ENCODE assay signal across 21 cellular contexts in genomic region chr20:51029963-51030930, GRCh38. TPM values are rescaled to one million over a fixed set of nuclear protein-coding genes. Genes with fewer than 3 reads are reported as not detected.
DNase-seq lines count a peak whose midpoint lies in the region; ATAC-seq and TF ChIP-seq lines count a peak whose summit lies in the region.
"Had no signal": no experiment of that assay in that cellular context is flagged by ENCODE, and none has a peak within 500 bp of the region (broad histone marks: within the 10 kb centered on the region; RNA-seq: fewer than 3 reads in every experiment).

No MANE protein-coding gene starts in this region.

- H4K20me1 ChIP-seq in smooth muscle cell (ENCODE audit: low read depth) = no peaks in the 10 kb centered on the region

- no peaks in the 10 kb centered on the region for H3K36me3 ChIP-seq in smooth muscle cell (ENCODE audit: low read depth)
- H3K36me3 ChIP-seq: gastroesophageal sphincter had no signal

- H3K9me3 Mint-ChIP-seq in activated T-helper 17 cell treated with anti-CD3 and anti-CD28 coated beads, Interleukin-2, amount 50 U/mL, for 72 hours = no peaks in the 10 kb centered on the region
- H3K9me3 Mint-ChIP-seq in activated T-helper 1 cell treated with anti-CD3 and anti-CD28 coated beads, Interleukin-12 subunit alpha, Interleukin-12 subunit beta, Interleukin-2, Interleukin-4 antibody, amounts not matched to agents 30 ng/mL and 10 ng/mL and 1 ng/mL, durations not matched to agents 14 hours and 24 hours and 36 hours = no peaks in the 10 kb centered on the region
- H3K9me3 Mint-ChIP-seq: central memory CD8-positive, alpha-beta T cell; memory B cell; natural killer cell treated with Interleukin-12 subunit alpha and Interleukin-12 subunit beta and Interleukin-15 and Interleukin-18, amount 100 ng/mL, for 72 hours; T-cell had no signal

- peak; percentile 40 to 57 for ATAC-seq in right cardiac atrium
- ATAC-seq in activated T-helper 17 cell treated with anti-CD3 and anti-CD28 coated beads, Interleukin-2, amount 50 U/mL, for 72 hours (replicated peaks) = no peak
- ATAC-seq in HG03354 (IDR thresholded peaks at IDR 0.05; ENCODE audit: poor library complexity, severe bottlenecking, unreplicated experiment) = no peak
- ATAC-seq: activated CD4-positive, alpha-beta T cell treated with anti-CD3 and anti-CD28 coated beads for 36 hours; gastroesophageal sphincter; natural killer cell treated with Interleukin-12 subunit alpha and Interleukin-12 subunit beta and Interleukin-15 and Interleukin-18, amount 100 ng/mL, for 72 hours; T-cell had no signal

- H3F3A ChIP-seq in smooth muscle cell (ENCODE audit: low read depth) = peaks cover 4% of the 10 kb centered on the region

- DNase-seq in GM04504 (ENCODE audit: low read depth) (peak; percentile 40), cardiac fibroblast (ENCODE audit: low read depth in 2 of 2) (peak; percentile 21 to 55), right cardiac atrium (peak in 1 of 3 donors; percentile 21), smooth muscle cell (lab: John Stamatoyannopoulos, UW; ENCODE audit: unreplicated experiment) (no peak)
- no peak for DNase-seq in activated T-helper 1 cell treated with anti-CD3 and anti-CD28 coated beads, Interleukin-12 subunit alpha, Interleukin-12 subunit beta, Interleukin-2, Interleukin-4 antibody, amounts not matched to agents 30 ng/mL and 10 ng/mL and 1 ng/mL, durations not matched to agents 14 hours and 24 hours and 36 hours (ENCODE audit: low spot score)
- DNase-seq: activated CD4-positive, alpha-beta T cell treated with anti-CD3 and anti-CD28 coated beads for 36 hours; activated naive CD4-positive, alpha-beta T cell treated with anti-CD3 and anti-CD28 coated beads, Interleukin-2, amount 10 ng/mL, durations not matched to agents 7 days and 5 days; activated T-cell treated with anti-CD3 and anti-CD28 coated beads, Interleukin-2, amount 50 U/mL, for 48 hours; dorsolateral prefrontal cortex; GF-D8; kidney glomerular epithelial cell; NCI-H2029; NCI-H345; T-cell had no signal

- peaks cover 65% of the 10 kb centered on the region for H3K27me3 Mint-ChIP-seq in activated T-helper 17 cell treated with anti-CD3 and anti-CD28 coated beads, Interleukin-2, amount 50 U/mL, for 72 hours
- peaks cover 51% of the 10 kb centered on the region for H3K27me3 Mint-ChIP-seq in activated T-helper 1 cell treated with anti-CD3 and anti-CD28 coated beads, Interleukin-12 subunit alpha, Interleukin-12 subunit beta, Interleukin-2, Interleukin-4 antibody, amounts not matched to agents 30 ng/mL and 10 ng/mL and 1 ng/mL, durations not matched to agents 14 hours and 24 hours and 36 hours (ENCODE audit: insufficient read depth)

- 44% methylated on average over 17 of the region's 17 CpGs for WGBS in right cardiac atrium
- 54% methylated on average over 17 of the region's 17 CpGs for WGBS in smooth muscle cell (ENCODE audit: low lambda C conversion rate)

- no peak overlapping the region for H3K9ac ChIP-seq in smooth muscle cell (ENCODE audit: low read depth)
- H3K9ac ChIP-seq: parathyroid adenoma had no signal

- H3K4me3 ChIP-seq in cardiac fibroblast (replicated peaks in 1 of 2; ENCODE audit: low read depth in 2 of 2, low read length in 2 of 2) (no peak overlapping the region), right cardiac atrium (ENCODE audit: low read length) (no peak overlapping the region), smooth muscle cell (no peak overlapping the region)
- H3K4me3 ChIP-seq: dorsolateral prefrontal cortex, gastroesophageal sphincter had no signal

- peak overlapping the region; percentile 81 for H2AFZ ChIP-seq in smooth muscle cell (ENCODE audit: low read depth)
- H2AFZ ChIP-seq: parathyroid adenoma had no signal

- no peaks in the 10 kb centered on the region for H3K27me3 ChIP-seq in right cardiac atrium (ENCODE audit: control insufficient read depth, insufficient read depth)
- peaks cover 16% of the 10 kb centered on the region for H3K27me3 ChIP-seq in smooth muscle cell (ENCODE audit: low read depth)

- H3K4me3 Mint-ChIP-seq in activated T-helper 17 cell treated with anti-CD3 and anti-CD28 coated beads, Interleukin-2, amount 50 U/mL, for 72 hours = no peak overlapping the region
- no peak overlapping the region for H3K4me3 Mint-ChIP-seq in activated T-helper 1 cell treated with anti-CD3 and anti-CD28 coated beads, Interleukin-12 subunit alpha, Interleukin-12 subunit beta, Interleukin-2, Interleukin-4 antibody, amounts not matched to agents 30 ng/mL and 10 ng/mL and 1 ng/mL, durations not matched to agents 14 hours and 24 hours and 36 hours
- H3K4me3 Mint-ChIP-seq: activated CD4-positive, alpha-beta T cell treated with anti-CD3 and anti-CD28 coated beads for 36 hours; activated naive CD4-positive, alpha-beta T cell treated with anti-CD3 and anti-CD28 coated beads, Interleukin-2, amount 10 ng/mL, durations not matched to agents 7 days and 5 days; central memory CD8-positive, alpha-beta T cell; memory B cell; natural killer cell treated with Interleukin-12 subunit alpha and Interleukin-12 subunit beta and Interleukin-15 and Interleukin-18, amount 100 ng/mL, for 72 hours; T-cell had no signal

- intact Hi-C loops in right cardiac atrium (cut with DNase I) = no loop called here
- intact Hi-C loops in activated T-helper 1 cell treated with anti-CD3 and anti-CD28 coated beads, Interleukin-12 subunit alpha, Interleukin-12 subunit beta, Interleukin-2, Interleukin-4 antibody, amounts not matched to agents 30 ng/mL and 10 ng/mL and 1 ng/mL, durations not matched to agents 14 hours and 24 hours and 36 hours (cut with micrococcal nuclease) = no loop called here

- H3K36me3 Mint-ChIP-seq in activated T-helper 17 cell treated with anti-CD3 and anti-CD28 coated beads, Interleukin-2, amount 50 U/mL, for 72 hours (ENCODE audit: low read depth) = no peaks in the 10 kb centered on the region
- H3K36me3 Mint-ChIP-seq in activated T-helper 1 cell treated with anti-CD3 and anti-CD28 coated beads, Interleukin-12 subunit alpha, Interleukin-12 subunit beta, Interleukin-2, Interleukin-4 antibody, amounts not matched to agents 30 ng/mL and 10 ng/mL and 1 ng/mL, durations not matched to agents 14 hours and 24 hours and 36 hours (ENCODE audit: low read depth) = no peaks in the 10 kb centered on the region
- H3K36me3 Mint-ChIP-seq: activated naive CD4-positive, alpha-beta T cell treated with anti-CD3 and anti-CD28 coated beads, Interleukin-2, amount 10 ng/mL, durations not matched to agents 7 days and 5 days; memory B cell; natural killer cell treated with Interleukin-12 subunit alpha and Interleukin-12 subunit beta and Interleukin-15 and Interleukin-18, amount 100 ng/mL, for 72 hours; T-cell had no signal

- no peaks in the 10 kb centered on the region for H3K4me1 Mint-ChIP-seq in activated T-helper 17 cell treated with anti-CD3 and anti-CD28 coated beads, Interleukin-2, amount 50 U/mL, for 72 hours
- H3K4me1 Mint-ChIP-seq in activated T-helper 1 cell treated with anti-CD3 and anti-CD28 coated beads, Interleukin-12 subunit alpha, Interleukin-12 subunit beta, Interleukin-2, Interleukin-4 antibody, amounts not matched to agents 30 ng/mL and 10 ng/mL and 1 ng/mL, durations not matched to agents 14 hours and 24 hours and 36 hours (ENCODE audit: low read depth) = peaks cover 7% of the 10 kb centered on the region
- H3K4me1 Mint-ChIP-seq: activated naive CD4-positive, alpha-beta T cell treated with anti-CD3 and anti-CD28 coated beads, Interleukin-2, amount 10 ng/mL, durations not matched to agents 7 days and 5 days; central memory CD8-positive, alpha-beta T cell; T-cell had no signal

- H3K9me3 ChIP-seq in right cardiac atrium (ENCODE audit: control insufficient read depth, low read length) (no peaks in the 10 kb centered on the region), smooth muscle cell (replicated peaks; ENCODE audit: low read depth) (no peaks in the 10 kb centered on the region)
- H3K9me3 ChIP-seq: gastroesophageal sphincter had no signal

- H3K27ac ChIP-seq in right cardiac atrium (ENCODE audit: low read length) = no peak overlapping the region
- no peak overlapping the region for H3K27ac ChIP-seq in smooth muscle cell (ENCODE audit: low read depth)
- H3K27ac ChIP-seq: dorsolateral prefrontal cortex, gastroesophageal sphincter, parathyroid adenoma had no signal

- H3K79me2 ChIP-seq in smooth muscle cell (ENCODE audit: low read depth) = no peaks in the 10 kb centered on the region
- H3K79me2 ChIP-seq: parathyroid adenoma had no signal

- H3K4me2 ChIP-seq in smooth muscle cell = no peak overlapping the region

- no peak overlapping the region for H3K27ac Mint-ChIP-seq in activated T-helper 17 cell treated with anti-CD3 and anti-CD28 coated beads, Interleukin-2, amount 50 U/mL, for 72 hours
- H3K27ac Mint-ChIP-seq in activated T-helper 1 cell treated with anti-CD3 and anti-CD28 coated beads, Interleukin-12 subunit alpha, Interleukin-12 subunit beta, Interleukin-2, Interleukin-4 antibody, amounts not matched to agents 30 ng/mL and 10 ng/mL and 1 ng/mL, durations not matched to agents 14 hours and 24 hours and 36 hours = no peak overlapping the region
- H3K27ac Mint-ChIP-seq: activated CD4-positive, alpha-beta T cell treated with anti-CD3 and anti-CD28 coated beads for 36 hours; activated naive CD4-positive, alpha-beta T cell treated with anti-CD3 and anti-CD28 coated beads, Interleukin-2, amount 10 ng/mL, durations not matched to agents 7 days and 5 days; memory B cell; natural killer cell treated with Interleukin-12 subunit alpha and Interleukin-12 subunit beta and Interleukin-15 and Interleukin-18, amount 100 ng/mL, for 72 hours; T-cell had no signal

- no peak for TF ChIP-seq CTCF in cardiac fibroblast (IDR thresholded peaks at IDR 0.05; ENCODE audit: low read depth, low read length)
- no peak for TF ChIP-seq CTCF in smooth muscle cell (IDR thresholded peaks at IDR 0.05; ENCODE audit: borderline replicate concordance, insufficient read depth, poor library complexity, severe bottlenecking)

- H3K4me1 ChIP-seq in right cardiac atrium (ENCODE audit: control insufficient read depth, insufficient read depth, low read length) (no peaks in the 10 kb centered on the region), smooth muscle cell (ENCODE audit: low read depth) (peaks cover 5% of the 10 kb centered on the region)
- H3K4me1 ChIP-seq: parathyroid adenoma had no signal

RNA-seq across cellular contexts. Expression of gene KCNG1, which starts 7.3 kb away (rescaled TPM):
- total RNA-seq in right cardiac atrium (1 to 10 TPM in 3 of 4 donors, under 1 TPM in 1; 0.65 to 1.7 (median 1.3) TPM), smooth muscle cell (37.4 and 51.2 TPM in 2 replicates)
- polyA plus RNA-seq in right cardiac atrium (0.41 TPM), smooth muscle cell (52.0 and 54.1 TPM in 2 replicates)
- under 1 TPM; 0.28 to 0.42 TPM for total RNA-seq in activated T-helper 17 cell treated with anti-CD3 and anti-CD28 coated beads, Interleukin-2, amount 50 U/mL, for 72 hours
- total RNA-seq in activated T-helper 1 cell treated with anti-CD3 and anti-CD28 coated beads, Interleukin-12 subunit alpha, Interleukin-12 subunit beta, Interleukin-2, Interleukin-4 antibody, amounts not matched to agents 30 ng/mL and 10 ng/mL and 1 ng/mL, durations not matched to agents 14 hours and 24 hours and 36 hours = 2.8 and 3.1 TPM in 2 replicates
- total RNA-seq: natural killer cell treated with Interleukin-12 subunit alpha and Interleukin-12 subunit beta and Interleukin-15 and Interleukin-18, amount 100 ng/mL, for 72 hours had no signal

Comparison
In these comparisons a context has a peak if more than half of its experiments do, and no peak if none do; other contexts are left out.
1. DNase-seq: peak in GM04504 (single experiment) and cardiac fibroblast (2 of 2); none in smooth muscle cell (single experiment) and activated T-helper 1 cell treated with anti-CD3 and anti-CD28 coated beads, Interleukin-12 subunit alpha, Interleukin-12 subunit beta, Interleukin-2, Interleukin-4 antibody, amounts not matched to agents 30 ng/mL and 10 ng/mL and 1 ng/mL, durations not matched to agents 14 hours and 24 hours and 36 hours (single experiment).
2. ATAC-seq: peak in right cardiac atrium (2 of 2); none in activated T-helper 17 cell treated with anti-CD3 and anti-CD28 coated beads, Interleukin-2, amount 50 U/mL, for 72 hours (single experiment) and HG03354 (single experiment).